22 cellular contexts compared by ENCODE assay signal in genomic region chr3:71238267-71238985, GRCh38.
DNase-seq lines count a peak whose midpoint lies in the region; ATAC-seq, FAIRE-seq and TF ChIP-seq lines count a peak whose summit lies in the region.
"Had no signal": no experiment of that assay in that cellular context is flagged by ENCODE, and none has a peak within 500 bp of the region (broad histone marks: within the 10 kb centered on the region; RNA-seq: fewer than 3 reads in every experiment).

No MANE protein-coding gene starts in this region.

- in situ Hi-C loops in HepG2 (cut with HindIII; ENCODE audit: extremely low pct_ligation_motif_present, low pct_unique_long_range_greater_than_20kb) = no loop called here

- WGBS in sigmoid colon, 2 donors = 60 to 78% methylated on average over 6 of the region's 6 CpGs
- WGBS in HepG2 (ENCODE audit: low lambda C conversion rate) = 95% methylated on average over 6 of the region's 6 CpGs

- H2AFZ ChIP-seq in Karpas-422 (ENCODE audit: low read length) = no peak overlapping the region
- H2AFZ ChIP-seq in HepG2 (ENCODE audit: low read length) = no peak overlapping the region

- H3K9me3 ChIP-seq in CD4-positive, alpha-beta T cell (ENCODE audit: control insufficient read depth, low read length) = no peaks in the 10 kb centered on the region
- H3K9me3 ChIP-seq in Karpas-422 (ENCODE audit: low read length) (no peaks in the 10 kb centered on the region), left lung (no peaks in the 10 kb centered on the region), sigmoid colon (no peaks in the 10 kb centered on the region), HepG2 (ENCODE audit: low read length) (no peaks in the 10 kb centered on the region)
- H3K9me3 ChIP-seq: Peyer's patch had no signal

- DNase-seq in CD4-positive, alpha-beta T cell = no peak
- DNase-seq in Karpas-422 (no peak), left lung (no peak), sigmoid colon (no peak), HepG2 (ENCODE audit: low spot score) (no peak), NCI-H226 (no peak), NCI-H187 (lab: John Stamatoyannopoulos, UW) (no peak)
- DNase-seq: activated gamma-delta T cell; anterior cingulate cortex; Calu3; effector memory CD8-positive, alpha-beta T cell; heart right ventricle; MM.1S; NCI-H2107; NCI-H748 treated with DMSO at 0.1 percent for 48 hours; Peyer's patch; stimulated activated CD4-positive, alpha-beta T cell treated with anti-CD3 and anti-CD28 coated beads, Interleukin-15, amount 100 ng/mL, for 24 hours; stimulated activated naive CD4-positive, alpha-beta T cell; T1000 had no signal

- H3K9ac ChIP-seq in Karpas-422 (ENCODE audit: low read length) (no peak overlapping the region), HepG2 (ENCODE audit: insufficient read depth, low read depth, low read length) (no peak overlapping the region)

- no peak overlapping the region for H3K4me3 Mint-ChIP-seq in CD4-positive, alpha-beta T cell
- H3K4me3 Mint-ChIP-seq: effector memory CD8-positive, alpha-beta T cell had no signal

- H3K4me2 ChIP-seq in Karpas-422 (ENCODE audit: low read depth, low read length, poor library complexity, severe bottlenecking) (no peak overlapping the region), HepG2 (ENCODE audit: low read depth, low read length) (no peak overlapping the region)

- no peak overlapping the region for H3K27ac ChIP-seq in CD4-positive, alpha-beta T cell (ENCODE audit: low read depth, low read length)
- H3K27ac ChIP-seq in Karpas-422 (ENCODE audit: low read length) (peak overlapping the region; percentile 80), left lung (no peak overlapping the region), sigmoid colon (peak overlapping the region; percentile 1 to 89 (median 59)), HepG2 (ENCODE audit: extremely low read length, insufficient read depth, low read length) (no peak overlapping the region)
- H3K27ac ChIP-seq: Peyer's patch, SK-N-MC had no signal

- no peaks in the 10 kb centered on the region for H3K9me2 ChIP-seq in Karpas-422 (replicated peaks; ENCODE audit: insufficient read depth, low read length)

- no peak for FAIRE-seq in HepG2 (lab: Jason Lieb, UNC)
- FAIRE-seq: H1, islet of Langerhans had no signal

- H3K4me1 Mint-ChIP-seq in CD4-positive, alpha-beta T cell (ENCODE audit: low read depth) = peaks cover 65% of the 10 kb centered on the region

- no peak for TF ChIP-seq CTCF in CD4-positive, alpha-beta T cell (IDR thresholded peaks at IDR 0.05)
- TF ChIP-seq CTCF in left lung (IDR thresholded peaks at IDR 0.05) (no peak), sigmoid colon (IDR thresholded peaks at IDR 0.05) (no peak), HepG2 (CRISPR knock-in tag; IDR thresholded peaks at IDR 0.05) (no peak)

- H4K20me1 ChIP-seq in Karpas-422 (ENCODE audit: insufficient read depth, low read depth, low read length) (peaks cover 16% of the 10 kb centered on the region), HepG2 (ENCODE audit: insufficient read depth, low read length) (no peaks in the 10 kb centered on the region)

- intact Hi-C loops in CD4-positive, alpha-beta T cell (cut with DNase I, micrococcal nuclease) = no loop called here
- intact Hi-C loops in left lung (cut with DNase I) = no loop called here
- intact Hi-C loops in sigmoid colon (cut with DNase I) = no loop called here
- intact Hi-C loops in HepG2 (cut with micrococcal nuclease; ENCODE audit: unreplicated experiment) = no loop called here

- TF ChIP-seq RAD21 in HepG2 (CRISPR knock-in tag; IDR thresholded peaks at IDR 0.05) = no peak

- no peak overlapping the region for H3K4me3 ChIP-seq in Karpas-422 (ENCODE audit: low read length)
- H3K4me3 ChIP-seq in left lung = no peak overlapping the region
- no peak overlapping the region for H3K4me3 ChIP-seq in sigmoid colon
- no peak overlapping the region for H3K4me3 ChIP-seq in HepG2 (replicated peaks in 1 of 3; ENCODE audit: insufficient read depth in 1 of 3, low read depth in 2 of 3, low read length in 3 of 3)
- H3K4me3 ChIP-seq: heart right ventricle, Peyer's patch, SK-N-MC had no signal

- H3K36me3 ChIP-seq in Karpas-422 (ENCODE audit: insufficient read depth, low read length) = peaks cover 28% of the 10 kb centered on the region; the same call in 1 of the 2 replicates
- no peaks in the 10 kb centered on the region for H3K36me3 ChIP-seq in left lung
- no peaks in the 10 kb centered on the region for H3K36me3 ChIP-seq in sigmoid colon
- H3K36me3 ChIP-seq in HepG2 (replicated peaks in 1 of 2; ENCODE audit: control insufficient read depth in 1 of 2, insufficient read depth in 2 of 2, low read length in 2 of 2) = peaks cover 1 to 4% of the 10 kb centered on the region in 2 experiments; a peak in 2 of 5 replicates
- H3K36me3 ChIP-seq: heart right ventricle, Peyer's patch had no signal

- POLR2A ChIA-PET in CD4-positive, alpha-beta T cell (lab: Charles Lee) = interaction anchor here (0.6 to 1.1 kb wide), 2 partner anchors 12 to 280 kb away, joined by 3 read pairs; no protein-coding TSS in a partner anchor
- POLR2A ChIA-PET in HepG2 (lab: Yijun Ruan, JAX) = interaction anchor here (1.5 kb wide), 1 partner anchor 28 kb away, joined by 5 read pairs; no protein-coding TSS in a partner anchor

- no peak for TF ChIP-seq POLR2A in sigmoid colon (IDR thresholded peaks at IDR 0.05)
- TF ChIP-seq POLR2A in HepG2 (IDR thresholded peaks at IDR 0.05; ENCODE audit: insufficient read depth in 1 of 2, low read depth in 2 of 2, low read length in 2 of 2) = no peak

- TF ChIP-seq EP300 in sigmoid colon (IDR thresholded peaks at IDR 0.05) = no peak
- no peak for TF ChIP-seq EP300 in HepG2 (IDR thresholded peaks at IDR 0.05; ENCODE audit: low read depth in 2 of 2, low read length in 2 of 2)
- TF ChIP-seq EP300 in HepG2 (CRISPR knock-in tag; IDR thresholded peaks at IDR 0.05; ENCODE audit: borderline replicate concordance) = no peak

- peaks cover 73% of the 10 kb centered on the region for H3K36me3 Mint-ChIP-seq in CD4-positive, alpha-beta T cell (ENCODE audit: low read depth)

- CTCF ChIA-PET in CD4-positive, alpha-beta T cell (lab: Charles Lee) = no interaction called here
- CTCF ChIA-PET in HepG2 (lab: Yijun Ruan, JAX; ENCODE audit: low intra/inter-chr PET ratio, low total read pairs) = no interaction called here

- BruUV-seq in HepG2 (replicated peaks; lab: Mats Ljungman, UMichigan) = no TSS peak

- peaks cover 2% of the 10 kb centered on the region for H3K9me3 Mint-ChIP-seq in CD4-positive, alpha-beta T cell
- H3K9me3 Mint-ChIP-seq: effector memory CD8-positive, alpha-beta T cell had no signal

- ATAC-seq in CD4-positive, alpha-beta T cell (ENCODE audit: poor library complexity) = no peak
- ATAC-seq in left lung = peak; percentile 33
- no peak for ATAC-seq in HepG2
- ATAC-seq: effector memory CD8-positive, alpha-beta T cell; heart right ventricle had no signal

- H3K4me1 ChIP-seq in Karpas-422 (ENCODE audit: low read length) = peaks cover 81% of the 10 kb centered on the region
- peaks cover 0 to 6% of the 10 kb centered on the region in 2 donors for H3K4me1 ChIP-seq in left lung
- peaks cover 0 to 42% (median 39%) of the 10 kb centered on the region in 4 donors for H3K4me1 ChIP-seq in sigmoid colon
- H3K4me1 ChIP-seq in HepG2 (ENCODE audit: insufficient read depth, low read length) = peaks cover 25% of the 10 kb centered on the region

- peaks cover 95% of the 10 kb centered on the region for H3K79me2 ChIP-seq in Karpas-422 (ENCODE audit: low read length)
- H3K79me2 ChIP-seq in HepG2 (ENCODE audit: insufficient read depth, low read length) = peaks cover 5% of the 10 kb centered on the region

- H3K27me3 ChIP-seq in CD4-positive, alpha-beta T cell (ENCODE audit: control insufficient read depth, insufficient read depth, low read length) = no peaks in the 10 kb centered on the region
- H3K27me3 ChIP-seq in Karpas-422 (ENCODE audit: low read length) (no peaks in the 10 kb centered on the region), left lung (no peaks in the 10 kb centered on the region), sigmoid colon (no peaks in the 10 kb centered on the region), HepG2 (ENCODE audit: control insufficient read depth in 1 of 2, insufficient read depth in 2 of 2, low read length in 2 of 2) (no peaks in the 10 kb centered on the region)
- H3K27me3 ChIP-seq: heart right ventricle, Peyer's patch had no signal

- H3K27me3 Mint-ChIP-seq in CD4-positive, alpha-beta T cell = no peaks in the 10 kb centered on the region
- H3K27me3 Mint-ChIP-seq: effector memory CD8-positive, alpha-beta T cell had no signal

- peak overlapping the region; percentile 29 for H3K27ac Mint-ChIP-seq in CD4-positive, alpha-beta T cell
- H3K27ac Mint-ChIP-seq: effector memory CD8-positive, alpha-beta T cell had no signal

TF ChIP-seq in HepG2, 621 proteins besides CTCF, POLR2A, EP300 and RAD21 (continues in another document):
- TF ChIP-seq, protein P1, sequence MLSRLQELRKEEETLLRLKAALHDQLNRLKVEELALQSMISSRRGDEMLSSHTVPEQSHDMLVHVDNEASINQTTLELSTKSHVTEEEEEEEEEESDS (CRISPR knock-in tag; IDR thresholded peaks at IDR 0.05; ENCODE audit: borderline replicate concordance) = no peak
- no peak for TF ChIP-seq BHLHE40 (IDR thresholded peaks at IDR 0.05; ENCODE audit: low read length)
- TF ChIP-seq, protein P2, sequence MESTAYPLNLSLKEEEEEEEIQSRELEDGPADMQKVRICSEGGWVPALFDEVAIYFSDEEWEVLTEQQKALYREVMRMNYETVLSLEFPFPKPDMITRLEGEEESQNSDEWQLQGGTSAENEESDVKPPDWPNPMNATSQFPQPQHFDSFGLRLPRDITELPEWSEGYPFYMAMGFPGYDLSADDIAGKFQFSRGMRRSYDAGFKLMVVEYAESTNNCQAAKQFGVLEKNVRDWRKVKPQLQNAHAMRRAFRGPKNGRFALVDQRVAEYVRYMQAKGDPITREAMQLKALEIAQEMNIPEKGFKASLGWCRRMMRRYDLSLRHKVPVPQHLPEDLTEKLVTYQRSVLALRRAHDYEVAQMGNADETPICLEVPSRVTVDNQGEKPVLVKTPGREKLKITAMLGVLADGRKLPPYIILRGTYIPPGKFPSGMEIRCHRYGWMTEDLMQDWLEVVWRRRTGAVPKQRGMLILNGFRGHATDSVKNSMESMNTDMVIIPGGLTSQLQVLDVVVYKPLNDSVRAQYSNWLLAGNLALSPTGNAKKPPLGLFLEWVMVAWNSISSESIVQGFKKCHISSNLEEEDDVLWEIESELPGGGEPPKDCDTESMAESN (CRISPR knock-in tag; conservative IDR thresholded peaks at IDR 0.05) = no peak
- TF ChIP-seq ZNF10 (CRISPR knock-in tag; IDR thresholded peaks at IDR 0.05; ENCODE audit: borderline replicate concordance, low read depth) = no peak
- no peak for TF ChIP-seq TGIF2 (CRISPR knock-in tag; IDR thresholded peaks at IDR 0.05)
- no peak for TF ChIP-seq IRF9 (CRISPR knock-in tag; IDR thresholded peaks at IDR 0.05; ENCODE audit: borderline replicate concordance)

Comparison
In these comparisons a context has a peak if more than half of its experiments do, and no peak if none do; other contexts are left out.
1. H3K27ac ChIP-seq: peak in Karpas-422 (single experiment) and sigmoid colon (4 of 4); none in CD4-positive, alpha-beta T cell (single experiment), left lung (0 of 2) and HepG2 (single experiment).